In genomic region chr4:124633285-124633941, GRCh38 we compare ENCODE assay signal across 22 cellular contexts.
DNase-seq lines count a peak whose midpoint lies in the region; ATAC-seq and TF ChIP-seq lines count a peak whose summit lies in the region.
"Had no signal": no experiment of that assay in that cellular context is flagged by ENCODE, and none has a peak within 500 bp of the region (broad histone marks: within the 10 kb centered on the region; RNA-seq: fewer than 3 reads in every experiment).

No MANE protein-coding gene starts in this region.

- H3K4me3 ChIP-seq in endodermal cell (ENCODE audit: low read length) (peak overlapping the region; percentile 15), breast epithelium (no peak overlapping the region)
- H3K4me3 ChIP-seq: BLaER1, GM12878, GM23248, MG63 had no signal

- TF ChIP-seq POLR2A in breast epithelium (IDR thresholded peaks at IDR 0.05), result no peak

- H3K4me3 Mint-ChIP-seq in endodermal cell, result no peak overlapping the region
- no peak overlapping the region for H3K4me3 Mint-ChIP-seq in activated naive CD8-positive, alpha-beta T cell treated with anti-CD3 and anti-CD28 coated beads for 36 hours
- H3K4me3 Mint-ChIP-seq: CD8-positive, alpha-beta T cell had no signal

- H3K9me3 Mint-ChIP-seq in endodermal cell, result peaks cover 4% of the 10 kb centered on the region
- no peaks in the 10 kb centered on the region for H3K9me3 Mint-ChIP-seq in activated naive CD8-positive, alpha-beta T cell treated with anti-CD3 and anti-CD28 coated beads for 36 hours

- H3K27me3 ChIP-seq in endodermal cell (ENCODE audit: control insufficient read depth, insufficient read depth, low read length, poor library complexity, severe bottlenecking) (no peaks in the 10 kb centered on the region), breast epithelium (no peaks in the 10 kb centered on the region)
- H3K27me3 ChIP-seq: BLaER1, MG63 had no signal

- DNase-seq in EH (ENCODE audit: low read depth) (peak; percentile 51), RPMI7951 (ENCODE audit: low read depth) (peak; percentile 53), endodermal cell (no peak), left kidney (ENCODE audit: low read depth, low spot score) (peak; percentile 12), breast epithelium (ENCODE audit: low spot score in 2 of 2) (no peak), ecto neural progenitor cell (ENCODE audit: low spot score) (no peak)
- DNase-seq in activated naive CD8-positive, alpha-beta T cell treated with anti-CD3 and anti-CD28 coated beads for 36 hours, result no peak
- DNase-seq: CD8-positive, alpha-beta T cell; DMS79; GDM1; GM23248; MG63; NCI-H1092; NCI-H146; NCI-H2081; NCI-H510A; NCI-H82; PC-3 had no signal

- TF ChIP-seq CTCF in endodermal cell (conservative IDR thresholded peaks at IDR 0.05) (no peak), breast epithelium (IDR thresholded peaks at IDR 0.05) (no peak)

- ATAC-seq in HG03039 (IDR thresholded peaks at IDR 0.05; ENCODE audit: unreplicated experiment), result no peak
- ATAC-seq: CD8-positive, alpha-beta T cell; GM12878; HepG2; PC-3 had no signal

- H3K27ac ChIP-seq in endodermal cell (ENCODE audit: low read depth, low read length), result no peak overlapping the region
- no peak overlapping the region for H3K27ac ChIP-seq in breast epithelium
- H3K27ac ChIP-seq: BLaER1, GM23248 had no signal

- H3K9me3 ChIP-seq in endodermal cell (ENCODE audit: control insufficient read depth, low read length), result no peaks in the 10 kb centered on the region
- H3K9me3 ChIP-seq in breast epithelium, result no peaks in the 10 kb centered on the region
- H3K9me3 ChIP-seq: BLaER1, MG63 had no signal

- no peak overlapping the region for H3K27ac Mint-ChIP-seq in endodermal cell
- no peak overlapping the region for H3K27ac Mint-ChIP-seq in activated naive CD8-positive, alpha-beta T cell treated with anti-CD3 and anti-CD28 coated beads for 36 hours
- H3K27ac Mint-ChIP-seq: CD8-positive, alpha-beta T cell had no signal

- no peak overlapping the region for H3K9ac ChIP-seq in endodermal cell (ENCODE audit: extremely low read depth, low read length, poor library complexity, severe bottlenecking)
- H3K9ac ChIP-seq: BLaER1, GM23248 had no signal

- H3K36me3 Mint-ChIP-seq in endodermal cell (ENCODE audit: low read depth), result peaks cover 3% of the 10 kb centered on the region
- H3K36me3 Mint-ChIP-seq in activated naive CD8-positive, alpha-beta T cell treated with anti-CD3 and anti-CD28 coated beads for 36 hours, result no peaks in the 10 kb centered on the region
- H3K36me3 Mint-ChIP-seq: CD8-positive, alpha-beta T cell had no signal

- no peaks in the 10 kb centered on the region for H3K36me3 ChIP-seq in endodermal cell (ENCODE audit: control insufficient read depth, insufficient read depth, low read length)
- no peaks in the 10 kb centered on the region for H3K36me3 ChIP-seq in breast epithelium
- H3K36me3 ChIP-seq: BLaER1, MG63 had no signal

- H3K4me1 Mint-ChIP-seq in endodermal cell, result peaks cover 47% of the 10 kb centered on the region
- peaks cover 6% of the 10 kb centered on the region for H3K4me1 Mint-ChIP-seq in activated naive CD8-positive, alpha-beta T cell treated with anti-CD3 and anti-CD28 coated beads for 36 hours

- no peaks in the 10 kb centered on the region for H3K27me3 Mint-ChIP-seq in endodermal cell (ENCODE audit: insufficient read depth)
- no peaks in the 10 kb centered on the region for H3K27me3 Mint-ChIP-seq in activated naive CD8-positive, alpha-beta T cell treated with anti-CD3 and anti-CD28 coated beads for 36 hours

- intact Hi-C loops in breast epithelium (cut with DNase I; ENCODE audit: low total_unique reads), result no loop called here

- H3K4me1 ChIP-seq in endodermal cell (ENCODE audit: control insufficient read depth, insufficient read depth, low read length) (peaks cover 18% of the 10 kb centered on the region), breast epithelium (no peaks in the 10 kb centered on the region)

- WGBS in endodermal cell (ENCODE audit: insufficient coverage in 1 of 2, insufficient read length in 1 of 2), 2 experiments, result 87 to 95% methylated on average over 2 to 3 of the region's 3 CpGs

Comparison
In these comparisons a context has a peak if more than half of its experiments do, and no peak if none do; other contexts are left out.
1. DNase-seq: peak in EH (single experiment), RPMI7951 (single experiment) and left kidney (single experiment); none in endodermal cell (single experiment), breast epithelium (0 of 2), ecto neural progenitor cell (single experiment) and activated naive CD8-positive, alpha-beta T cell treated with anti-CD3 and anti-CD28 coated beads for 36 hours (single experiment).